15 cellular contexts compared by ENCODE assay signal in the genomic region with DNA sequence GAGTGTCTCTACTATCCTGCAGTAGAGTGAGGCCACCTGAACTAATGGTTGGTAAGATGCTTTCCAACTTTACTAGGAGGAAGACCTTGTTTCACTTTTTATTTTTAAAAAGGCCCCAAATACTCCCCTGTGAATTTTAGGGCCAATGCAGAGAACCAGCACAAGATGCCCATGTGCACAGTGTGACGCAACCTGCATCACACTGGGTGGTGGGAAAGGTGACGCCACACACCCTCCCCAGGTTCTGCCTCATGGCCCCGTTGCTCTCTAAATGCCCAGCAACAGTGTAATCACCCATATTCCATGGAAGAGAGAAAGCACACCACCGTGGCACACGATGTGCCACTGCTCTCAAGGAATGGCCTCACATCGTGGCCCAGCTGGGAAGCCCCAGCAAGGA. TPM values are rescaled to one million over a fixed set of nuclear protein-coding genes. Genes with fewer than 3 reads are reported as not detected.
DNase-seq lines count a peak whose midpoint lies in the region; ATAC-seq lines count a peak whose summit lies in the region.
"Had no signal": no experiment of that assay in that cellular context is flagged by ENCODE, and none has a peak within 500 bp of the region (broad histone marks: within the 10 kb centered on the region; RNA-seq: fewer than 3 reads in every experiment).

No MANE protein-coding gene starts in this region.

- no peaks in the 10 kb centered on the region for H3K27me3 Mint-ChIP-seq in stimulated activated naive CD8-positive, alpha-beta T cell treated with anti-CD3 and anti-CD28 coated beads, Interleukin-15, Interleukin-2, amounts not matched to agents 100 ng/mL and 50 ng/mL, for 24 hours
- H3K27me3 Mint-ChIP-seq in activated naive CD8-positive, alpha-beta T cell treated with anti-CD3 and anti-CD28 coated beads, Interleukin-2, amount 10 ng/mL, durations not matched to agents 7 days and 5 days = no peaks in the 10 kb centered on the region

- H3K4me1 Mint-ChIP-seq in stimulated activated naive CD8-positive, alpha-beta T cell treated with anti-CD3 and anti-CD28 coated beads, Interleukin-15, Interleukin-2, amounts not matched to agents 100 ng/mL and 50 ng/mL, for 24 hours (ENCODE audit: low read depth) = peaks cover 61% of the 10 kb centered on the region
- H3K4me1 Mint-ChIP-seq in activated naive CD8-positive, alpha-beta T cell treated with anti-CD3 and anti-CD28 coated beads, Interleukin-2, amount 10 ng/mL, durations not matched to agents 7 days and 5 days = peaks cover 57% of the 10 kb centered on the region

- ATAC-seq in stimulated activated naive CD8-positive, alpha-beta T cell treated with anti-CD3 and anti-CD28 coated beads, Interleukin-15, Interleukin-2, amounts not matched to agents 100 U/mL and 50 U/mL, for 24 hours = no peak
- ATAC-seq in activated naive CD8-positive, alpha-beta T cell treated with anti-CD3 and anti-CD28 coated beads, Interleukin-2, amount 10 ng/mL, durations not matched to agents 7 days and 5 days (ENCODE audit: low read depth) = no peak
- ATAC-seq in HG03025 (IDR thresholded peaks at IDR 0.05; ENCODE audit: low FRiP score, unreplicated experiment) = no peak

- peaks cover 82% of the 10 kb centered on the region for H3K36me3 Mint-ChIP-seq in stimulated activated naive CD8-positive, alpha-beta T cell treated with anti-CD3 and anti-CD28 coated beads, Interleukin-15, Interleukin-2, amounts not matched to agents 100 ng/mL and 50 ng/mL, for 24 hours (ENCODE audit: low read depth)
- H3K36me3 Mint-ChIP-seq in activated naive CD8-positive, alpha-beta T cell treated with anti-CD3 and anti-CD28 coated beads, Interleukin-2, amount 10 ng/mL, durations not matched to agents 7 days and 5 days = peaks cover 39% of the 10 kb centered on the region

- H3K4me1 ChIP-seq in muscle layer of duodenum (ENCODE audit: control insufficient read depth in 1 of 2, insufficient read depth in 2 of 2, low read length in 2 of 2) = peaks cover 16 to 53% of the 10 kb centered on the region in 2 donors

- peak overlapping the region; percentile 96 for H3K27ac Mint-ChIP-seq in stimulated activated naive CD8-positive, alpha-beta T cell treated with anti-CD3 and anti-CD28 coated beads, Interleukin-15, Interleukin-2, amounts not matched to agents 100 ng/mL and 50 ng/mL, for 24 hours
- H3K27ac Mint-ChIP-seq in activated naive CD8-positive, alpha-beta T cell treated with anti-CD3 and anti-CD28 coated beads, Interleukin-2, amount 10 ng/mL, durations not matched to agents 7 days and 5 days = peak overlapping the region; percentile 93
- H3K27ac Mint-ChIP-seq: mesothelial cell of epicardium had no signal

- no peak overlapping the region for H3K4me3 ChIP-seq in muscle layer of duodenum (ENCODE audit: low read depth in 1 of 2, low read length in 2 of 2)
- H3K4me3 ChIP-seq: uterus had no signal

- peak overlapping the region; percentile 99 for H3K4me3 Mint-ChIP-seq in stimulated activated naive CD8-positive, alpha-beta T cell treated with anti-CD3 and anti-CD28 coated beads, Interleukin-15, Interleukin-2, amounts not matched to agents 100 ng/mL and 50 ng/mL, for 24 hours
- peak overlapping the region; percentile 82 for H3K4me3 Mint-ChIP-seq in activated naive CD8-positive, alpha-beta T cell treated with anti-CD3 and anti-CD28 coated beads, Interleukin-2, amount 10 ng/mL, durations not matched to agents 7 days and 5 days
- H3K4me3 Mint-ChIP-seq: mesothelial cell of epicardium had no signal

- H3K27me3 ChIP-seq in muscle layer of duodenum (ENCODE audit: low read depth, low read length) = no peaks in the 10 kb centered on the region
- H3K27me3 ChIP-seq: uterus had no signal

- H3K36me3 ChIP-seq in muscle layer of duodenum (ENCODE audit: control insufficient read depth in 1 of 2, insufficient read depth in 2 of 2, low read length in 2 of 2) = peaks cover 36 to 41% of the 10 kb centered on the region in 2 donors
- H3K36me3 ChIP-seq: uterus had no signal

- DNase-seq in stimulated activated naive CD8-positive, alpha-beta T cell treated with anti-CD3 and anti-CD28 coated beads, Interleukin-15, Interleukin-2, amounts not matched to agents 100 U/mL and 50 U/mL, for 24 hours = no peak
- DNase-seq in activated naive CD8-positive, alpha-beta T cell treated with anti-CD3 and anti-CD28 coated beads, Interleukin-2, amount 10 ng/mL, durations not matched to agents 7 days and 5 days = no peak
- DNase-seq in retina (no peak), cerebellar cortex (ENCODE audit: low spot score) (no peak), AG08396 (ENCODE audit: low spot score) (no peak)
- DNase-seq: activated CD8-positive, alpha-beta memory T cell treated with anti-CD3 and anti-CD28 coated beads for 24 hours; dermis blood vessel endothelial cell; EL; NCI-H1930; uterus had no signal

- H3K27ac ChIP-seq in muscle layer of duodenum (ENCODE audit: low read length) = peak overlapping the region; percentile 33
- H3K27ac ChIP-seq: KMS-11, uterus had no signal

- H3K9me3 Mint-ChIP-seq in stimulated activated naive CD8-positive, alpha-beta T cell treated with anti-CD3 and anti-CD28 coated beads, Interleukin-15, Interleukin-2, amounts not matched to agents 100 ng/mL and 50 ng/mL, for 24 hours = no peaks in the 10 kb centered on the region
- no peaks in the 10 kb centered on the region for H3K9me3 Mint-ChIP-seq in activated naive CD8-positive, alpha-beta T cell treated with anti-CD3 and anti-CD28 coated beads, Interleukin-2, amount 10 ng/mL, durations not matched to agents 7 days and 5 days
- H3K9me3 Mint-ChIP-seq: mesothelial cell of epicardium had no signal

- POLR2A ChIA-PET in activated naive CD8-positive, alpha-beta T cell treated with anti-CD3 and anti-CD28 coated beads, Interleukin-2, amount 10 ng/mL, durations not matched to agents 7 days and 5 days (lab: Charles Lee) = interaction anchor here (6.7 to 7.1 kb wide), 2 partner anchors 13 to 20 kb away, joined by 147 to 162 read pairs; a partner anchor contains a TSS

- H3K9me3 ChIP-seq in muscle layer of duodenum (ENCODE audit: control insufficient read depth in 1 of 2, low read length in 2 of 2) = no peaks in the 10 kb centered on the region
- H3K9me3 ChIP-seq: uterus had no signal

RNA-seq across cellular contexts. Expression of a gene that starts 6.4 kb away (rescaled TPM):
- total RNA-seq in activated naive CD8-positive, alpha-beta T cell treated with anti-CD3 and anti-CD28 coated beads, Interleukin-2, amount 10 ng/mL, durations not matched to agents 7 days and 5 days = 100 to 1,000 TPM; 160 to 161 TPM

RNA-seq across cellular contexts. Expression of a gene that starts 6.7 kb away (rescaled TPM):
- under 1 TPM; 0.17 to 0.91 TPM for total RNA-seq in activated naive CD8-positive, alpha-beta T cell treated with anti-CD3 and anti-CD28 coated beads, Interleukin-2, amount 10 ng/mL, durations not matched to agents 7 days and 5 days

RNA-seq across cellular contexts. Expression of a gene that starts 13.1 kb away (rescaled TPM):
- total RNA-seq in activated naive CD8-positive, alpha-beta T cell treated with anti-CD3 and anti-CD28 coated beads, Interleukin-2, amount 10 ng/mL, durations not matched to agents 7 days and 5 days = 10 to 100 TPM; 16.2 to 17.0 TPM

RNA-seq across cellular contexts. Expression of a gene that starts 13.1 kb away (rescaled TPM):
- 10 to 100 TPM; 40.6 to 41.9 TPM for total RNA-seq in activated naive CD8-positive, alpha-beta T cell treated with anti-CD3 and anti-CD28 coated beads, Interleukin-2, amount 10 ng/mL, durations not matched to agents 7 days and 5 days

RNA-seq across cellular contexts. Expression of a gene that starts 21.4 kb away (rescaled TPM):
- 1,000 to 10,000 TPM; 1,843 to 1,855 TPM for total RNA-seq in activated naive CD8-positive, alpha-beta T cell treated with anti-CD3 and anti-CD28 coated beads, Interleukin-2, amount 10 ng/mL, durations not matched to agents 7 days and 5 days
